In genomic region chrX:40184968-40185367, GRCh38 we compare ENCODE assay signal across 8 cellular contexts.
"Had no signal": no experiment of that assay in that cellular context is flagged by ENCODE, and none has a peak within 500 bp of the region (broad histone marks: within the 10 kb centered on the region; RNA-seq: fewer than 3 reads in every experiment).

No MANE protein-coding gene starts in this region.

- ATAC-seq: HepG2 had no signal

- H3K4me2 ChIP-seq: KMS-11 had no signal

- FAIRE-seq: HepG2, HTR-8/SVneo had no signal

- H3K9ac ChIP-seq: KMS-11 had no signal

- DNase-seq: IMR-90, KBM-7, KG1 had no signal

- H3K4me3 Mint-ChIP-seq: IgD-negative memory B cell had no signal

- H3K27ac Mint-ChIP-seq: IgD-negative memory B cell had no signal

- H3K36me3 Mint-ChIP-seq: IgD-negative memory B cell had no signal

- H3K27ac ChIP-seq: HL-60, KMS-11 had no signal
